2 cellular contexts compared by ENCODE assay signal in the genomic region with DNA sequence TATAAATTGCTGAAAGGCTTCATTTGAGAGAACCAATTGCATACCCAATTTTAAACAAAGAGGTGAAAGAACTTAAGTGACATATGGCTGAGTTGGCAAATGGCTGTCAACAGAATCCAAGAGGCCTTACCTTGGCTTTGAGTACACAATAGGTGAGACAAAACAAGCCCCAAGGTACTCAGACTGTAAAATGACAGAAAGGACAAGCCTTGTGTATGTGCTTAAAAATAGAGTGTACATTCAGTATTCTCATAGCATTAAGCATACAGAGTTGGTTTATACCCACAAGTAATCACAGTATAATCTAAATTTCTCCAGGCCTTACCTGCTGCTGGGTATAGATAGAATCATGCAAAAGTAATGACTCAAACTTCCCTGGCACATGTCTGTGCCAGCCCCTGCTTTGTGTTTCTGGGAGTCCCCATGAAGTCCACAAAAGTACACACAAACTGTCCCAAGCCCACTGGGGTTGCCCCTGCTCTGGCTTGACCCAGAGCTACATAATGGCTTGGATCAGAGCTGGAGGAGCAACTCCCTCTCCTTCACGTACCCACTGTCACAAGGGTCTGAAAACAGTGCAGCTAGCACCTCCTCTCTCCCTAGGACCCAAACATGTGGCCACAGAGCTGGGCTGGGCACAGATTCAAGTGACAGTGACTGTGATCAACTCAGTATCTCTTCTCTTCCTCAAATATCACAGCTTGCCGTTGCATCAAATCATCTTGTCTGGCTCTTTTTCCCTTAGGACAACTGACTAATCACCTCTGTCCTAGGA.
TF ChIP-seq lines count a peak whose summit lies in the region.

No MANE protein-coding gene starts in this region.

TF ChIP-seq in SK-N-SH treated with all-trans-retinoic acid at 6 μM for 48 hours, 23 proteins besides CTCF, POLR2A, EP300 and RAD21 (continued from another document):
- TF ChIP-seq, protein P1, sequence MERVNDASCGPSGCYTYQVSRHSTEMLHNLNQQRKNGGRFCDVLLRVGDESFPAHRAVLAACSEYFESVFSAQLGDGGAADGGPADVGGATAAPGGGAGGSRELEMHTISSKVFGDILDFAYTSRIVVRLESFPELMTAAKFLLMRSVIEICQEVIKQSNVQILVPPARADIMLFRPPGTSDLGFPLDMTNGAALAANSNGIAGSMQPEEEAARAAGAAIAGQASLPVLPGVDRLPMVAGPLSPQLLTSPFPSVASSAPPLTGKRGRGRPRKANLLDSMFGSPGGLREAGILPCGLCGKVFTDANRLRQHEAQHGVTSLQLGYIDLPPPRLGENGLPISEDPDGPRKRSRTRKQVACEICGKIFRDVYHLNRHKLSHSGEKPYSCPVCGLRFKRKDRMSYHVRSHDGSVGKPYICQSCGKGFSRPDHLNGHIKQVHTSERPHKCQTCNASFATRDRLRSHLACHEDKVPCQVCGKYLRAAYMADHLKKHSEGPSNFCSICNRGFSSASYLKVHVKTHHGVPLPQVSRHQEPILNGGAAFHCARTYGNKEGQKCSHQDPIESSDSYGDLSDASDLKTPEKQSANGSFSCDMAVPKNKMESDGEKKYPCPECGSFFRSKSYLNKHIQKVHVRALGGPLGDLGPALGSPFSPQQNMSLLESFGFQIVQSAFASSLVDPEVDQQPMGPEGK (CRISPR knock-in tag; IDR thresholded peaks at IDR 0.05; ENCODE audit: borderline replicate concordance) = no peak
- TF ChIP-seq SNAI2 (CRISPR knock-in tag; IDR thresholded peaks at IDR 0.05) = no peak
- no peak for TF ChIP-seq PPARA (CRISPR knock-in tag; IDR thresholded peaks at IDR 0.05; ENCODE audit: borderline replicate concordance)
- no peak for TF ChIP-seq ARNTL (CRISPR knock-in tag; IDR thresholded peaks at IDR 0.05; ENCODE audit: borderline replicate concordance, low read depth)
- TF ChIP-seq ZFP3 (CRISPR knock-in tag; IDR thresholded peaks at IDR 0.05) = no peak
- no peak for TF ChIP-seq ZFP30 (CRISPR knock-in tag; IDR thresholded peaks at IDR 0.05)
- TF ChIP-seq, protein P2, sequence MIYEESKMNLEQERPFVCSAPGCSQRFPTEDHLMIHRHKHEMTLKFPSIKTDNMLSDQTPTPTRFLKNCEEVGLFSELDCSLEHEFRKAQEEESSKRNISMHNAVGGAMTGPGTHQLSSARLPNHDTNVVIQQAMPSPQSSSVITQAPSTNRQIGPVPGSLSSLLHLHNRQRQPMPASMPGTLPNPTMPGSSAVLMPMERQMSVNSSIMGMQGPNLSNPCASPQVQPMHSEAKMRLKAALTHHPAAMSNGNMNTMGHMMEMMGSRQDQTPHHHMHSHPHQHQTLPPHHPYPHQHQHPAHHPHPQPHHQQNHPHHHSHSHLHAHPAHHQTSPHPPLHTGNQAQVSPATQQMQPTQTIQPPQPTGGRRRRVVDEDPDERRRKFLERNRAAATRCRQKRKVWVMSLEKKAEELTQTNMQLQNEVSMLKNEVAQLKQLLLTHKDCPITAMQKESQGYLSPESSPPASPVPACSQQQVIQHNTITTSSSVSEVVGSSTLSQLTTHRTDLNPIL (CRISPR knock-in tag; IDR thresholded peaks at IDR 0.05; ENCODE audit: low read depth) = no peak
- TF ChIP-seq ESRRG (CRISPR knock-in tag; IDR thresholded peaks at IDR 0.05) = no peak
- no peak for TF ChIP-seq GLIS3 (CRISPR knock-in tag; IDR thresholded peaks at IDR 0.05)
- TF ChIP-seq, protein P3, sequence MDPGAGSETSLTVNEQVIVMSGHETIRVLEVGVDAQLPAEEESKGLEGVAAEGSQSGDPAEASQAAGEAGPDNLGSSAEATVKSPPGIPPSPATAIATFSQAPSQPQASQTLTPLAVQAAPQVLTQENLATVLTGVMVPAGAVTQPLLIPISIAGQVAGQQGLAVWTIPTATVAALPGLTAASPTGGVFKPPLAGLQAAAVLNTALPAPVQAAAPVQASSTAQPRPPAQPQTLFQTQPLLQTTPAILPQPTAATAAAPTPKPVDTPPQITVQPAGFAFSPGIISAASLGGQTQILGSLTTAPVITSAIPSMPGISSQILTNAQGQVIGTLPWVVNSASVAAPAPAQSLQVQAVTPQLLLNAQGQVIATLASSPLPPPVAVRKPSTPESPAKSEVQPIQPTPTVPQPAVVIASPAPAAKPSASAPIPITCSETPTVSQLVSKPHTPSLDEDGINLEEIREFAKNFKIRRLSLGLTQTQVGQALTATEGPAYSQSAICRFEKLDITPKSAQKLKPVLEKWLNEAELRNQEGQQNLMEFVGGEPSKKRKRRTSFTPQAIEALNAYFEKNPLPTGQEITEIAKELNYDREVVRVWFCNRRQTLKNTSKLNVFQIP (CRISPR knock-in tag; IDR thresholded peaks at IDR 0.05; ENCODE audit: borderline replicate concordance, low read depth) = no peak
- TF ChIP-seq, protein P4, sequence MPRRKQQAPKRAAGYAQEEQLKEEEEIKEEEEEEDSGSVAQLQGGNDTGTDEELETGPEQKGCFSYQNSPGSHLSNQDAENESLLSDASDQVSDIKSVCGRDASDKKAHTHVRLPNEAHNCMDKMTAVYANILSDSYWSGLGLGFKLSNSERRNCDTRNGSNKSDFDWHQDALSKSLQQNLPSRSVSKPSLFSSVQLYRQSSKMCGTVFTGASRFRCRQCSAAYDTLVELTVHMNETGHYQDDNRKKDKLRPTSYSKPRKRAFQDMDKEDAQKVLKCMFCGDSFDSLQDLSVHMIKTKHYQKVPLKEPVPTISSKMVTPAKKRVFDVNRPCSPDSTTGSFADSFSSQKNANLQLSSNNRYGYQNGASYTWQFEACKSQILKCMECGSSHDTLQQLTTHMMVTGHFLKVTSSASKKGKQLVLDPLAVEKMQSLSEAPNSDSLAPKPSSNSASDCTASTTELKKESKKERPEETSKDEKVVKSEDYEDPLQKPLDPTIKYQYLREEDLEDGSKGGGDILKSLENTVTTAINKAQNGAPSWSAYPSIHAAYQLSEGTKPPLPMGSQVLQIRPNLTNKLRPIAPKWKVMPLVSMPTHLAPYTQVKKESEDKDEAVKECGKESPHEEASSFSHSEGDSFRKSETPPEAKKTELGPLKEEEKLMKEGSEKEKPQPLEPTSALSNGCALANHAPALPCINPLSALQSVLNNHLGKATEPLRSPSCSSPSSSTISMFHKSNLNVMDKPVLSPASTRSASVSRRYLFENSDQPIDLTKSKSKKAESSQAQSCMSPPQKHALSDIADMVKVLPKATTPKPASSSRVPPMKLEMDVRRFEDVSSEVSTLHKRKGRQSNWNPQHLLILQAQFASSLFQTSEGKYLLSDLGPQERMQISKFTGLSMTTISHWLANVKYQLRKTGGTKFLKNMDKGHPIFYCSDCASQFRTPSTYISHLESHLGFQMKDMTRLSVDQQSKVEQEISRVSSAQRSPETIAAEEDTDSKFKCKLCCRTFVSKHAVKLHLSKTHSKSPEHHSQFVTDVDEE (CRISPR knock-in tag; IDR thresholded peaks at IDR 0.05) = no peak
- no peak for TF ChIP-seq TCF4 (CRISPR knock-in tag; IDR thresholded peaks at IDR 0.05; ENCODE audit: borderline replicate concordance)
- no peak for TF ChIP-seq OSR1 (CRISPR knock-in tag; IDR thresholded peaks at IDR 0.05)
- TF ChIP-seq ZNF70 (CRISPR knock-in tag; IDR thresholded peaks at IDR 0.05) = no peak
- TF ChIP-seq, protein P5, sequence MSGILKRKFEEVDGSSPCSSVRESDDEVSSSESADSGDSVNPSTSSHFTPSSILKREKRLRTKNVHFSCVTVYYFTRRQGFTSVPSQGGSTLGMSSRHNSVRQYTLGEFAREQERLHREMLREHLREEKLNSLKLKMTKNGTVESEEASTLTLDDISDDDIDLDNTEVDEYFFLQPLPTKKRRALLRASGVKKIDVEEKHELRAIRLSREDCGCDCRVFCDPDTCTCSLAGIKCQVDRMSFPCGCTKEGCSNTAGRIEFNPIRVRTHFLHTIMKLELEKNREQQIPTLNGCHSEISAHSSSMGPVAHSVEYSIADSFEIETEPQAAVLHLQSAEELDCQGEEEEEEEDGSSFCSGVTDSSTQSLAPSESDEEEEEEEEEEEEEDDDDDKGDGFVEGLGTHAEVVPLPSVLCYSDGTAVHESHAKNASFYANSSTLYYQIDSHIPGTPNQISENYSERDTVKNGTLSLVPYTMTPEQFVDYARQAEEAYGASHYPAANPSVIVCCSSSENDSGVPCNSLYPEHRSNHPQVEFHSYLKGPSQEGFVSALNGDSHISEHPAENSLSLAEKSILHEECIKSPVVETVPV (CRISPR knock-in tag; IDR thresholded peaks at IDR 0.05) = no peak

TF ChIP-seq in K562, 482 proteins besides CTCF, POLR2A, EP300 and RAD21:
- TF ChIP-seq, protein P6, sequence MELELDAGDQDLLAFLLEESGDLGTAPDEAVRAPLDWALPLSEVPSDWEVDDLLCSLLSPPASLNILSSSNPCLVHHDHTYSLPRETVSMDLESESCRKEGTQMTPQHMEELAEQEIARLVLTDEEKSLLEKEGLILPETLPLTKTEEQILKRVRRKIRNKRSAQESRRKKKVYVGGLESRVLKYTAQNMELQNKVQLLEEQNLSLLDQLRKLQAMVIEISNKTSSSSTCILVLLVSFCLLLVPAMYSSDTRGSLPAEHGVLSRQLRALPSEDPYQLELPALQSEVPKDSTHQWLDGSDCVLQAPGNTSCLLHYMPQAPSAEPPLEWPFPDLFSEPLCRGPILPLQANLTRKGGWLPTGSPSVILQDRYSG (tag; conservative IDR thresholded peaks at IDR 0.05; ENCODE audit: low read depth) = no peak
- TF ChIP-seq SIN3A (IDR thresholded peaks at IDR 0.05; ENCODE audit: borderline replicate concordance in 2 of 2, control insufficient read depth in 1 of 2, low read depth in 2 of 2, low read length in 2 of 2) (no peak), BRF1 (IDR thresholded peaks at IDR 0.05; ENCODE audit: borderline replicate concordance, extremely low read depth, insufficient read length) (no peak), CREBBP (IDR thresholded peaks at IDR 0.05; ENCODE audit: low read depth, low read length) (no peak)
- TF ChIP-seq, protein P7, sequence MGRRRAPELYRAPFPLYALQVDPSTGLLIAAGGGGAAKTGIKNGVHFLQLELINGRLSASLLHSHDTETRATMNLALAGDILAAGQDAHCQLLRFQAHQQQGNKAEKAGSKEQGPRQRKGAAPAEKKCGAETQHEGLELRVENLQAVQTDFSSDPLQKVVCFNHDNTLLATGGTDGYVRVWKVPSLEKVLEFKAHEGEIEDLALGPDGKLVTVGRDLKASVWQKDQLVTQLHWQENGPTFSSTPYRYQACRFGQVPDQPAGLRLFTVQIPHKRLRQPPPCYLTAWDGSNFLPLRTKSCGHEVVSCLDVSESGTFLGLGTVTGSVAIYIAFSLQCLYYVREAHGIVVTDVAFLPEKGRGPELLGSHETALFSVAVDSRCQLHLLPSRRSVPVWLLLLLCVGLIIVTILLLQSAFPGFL (CRISPR knock-in tag; IDR thresholded peaks at IDR 0.05) = no peak
- TF ChIP-seq, protein P8, sequence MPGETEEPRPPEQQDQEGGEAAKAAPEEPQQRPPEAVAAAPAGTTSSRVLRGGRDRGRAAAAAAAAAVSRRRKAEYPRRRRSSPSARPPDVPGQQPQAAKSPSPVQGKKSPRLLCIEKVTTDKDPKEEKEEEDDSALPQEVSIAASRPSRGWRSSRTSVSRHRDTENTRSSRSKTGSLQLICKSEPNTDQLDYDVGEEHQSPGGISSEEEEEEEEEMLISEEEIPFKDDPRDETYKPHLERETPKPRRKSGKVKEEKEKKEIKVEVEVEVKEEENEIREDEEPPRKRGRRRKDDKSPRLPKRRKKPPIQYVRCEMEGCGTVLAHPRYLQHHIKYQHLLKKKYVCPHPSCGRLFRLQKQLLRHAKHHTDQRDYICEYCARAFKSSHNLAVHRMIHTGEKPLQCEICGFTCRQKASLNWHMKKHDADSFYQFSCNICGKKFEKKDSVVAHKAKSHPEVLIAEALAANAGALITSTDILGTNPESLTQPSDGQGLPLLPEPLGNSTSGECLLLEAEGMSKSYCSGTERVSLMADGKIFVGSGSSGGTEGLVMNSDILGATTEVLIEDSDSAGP (CRISPR knock-in tag; IDR thresholded peaks at IDR 0.05) = no peak
